ENCODE assay signal across 8 cellular contexts in the genomic region with DNA sequence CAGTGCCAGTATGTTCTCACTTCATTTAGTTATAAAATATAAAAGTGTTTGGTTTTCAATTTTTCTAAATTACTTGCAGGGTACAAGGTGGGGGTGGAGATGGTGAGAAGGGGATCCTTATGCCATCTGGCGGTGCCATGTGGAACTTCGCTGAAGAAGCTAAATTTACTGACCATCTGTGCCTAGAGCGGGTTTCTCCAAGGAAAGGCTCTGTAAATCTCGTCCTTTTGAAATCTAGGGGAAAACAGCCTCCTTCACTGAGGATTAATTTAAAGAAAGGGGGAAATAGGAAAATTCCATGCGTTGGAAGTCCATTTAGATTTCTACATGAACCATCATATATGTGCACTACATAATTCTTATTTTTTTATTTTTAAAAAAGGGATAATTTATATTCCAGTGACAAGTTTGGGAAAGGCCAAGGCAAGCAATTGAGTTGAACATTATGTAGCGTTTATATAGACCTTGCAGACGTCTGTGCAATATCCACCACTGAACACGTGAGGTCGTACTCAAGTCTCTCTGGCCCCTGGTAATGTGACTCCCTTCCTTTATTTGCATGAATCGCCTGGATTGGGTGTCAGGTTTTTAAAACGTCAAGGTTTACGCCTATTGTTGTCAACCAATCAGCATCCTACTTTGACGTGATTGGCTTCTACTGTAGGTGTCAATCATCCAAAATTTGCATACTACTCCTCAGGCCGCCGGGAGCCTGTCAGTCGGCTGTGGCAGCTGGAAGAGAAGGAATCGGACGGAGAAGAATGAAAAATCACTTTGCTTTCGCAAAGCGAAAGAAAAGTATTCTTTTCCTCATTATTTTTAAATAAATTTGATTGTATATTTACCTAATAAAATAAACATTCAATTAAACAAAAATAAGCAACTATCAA.
DNase-seq lines count a peak whose midpoint lies in the region; TF ChIP-seq lines count a peak whose summit lies in the region.

No MANE protein-coding gene starts in this region.

- peaks cover 8% of the 10 kb centered on the region for H3K27me3 Mint-ChIP-seq in Caco-2 (ENCODE audit: insufficient read depth, unreplicated experiment)
- H3K27me3 Mint-ChIP-seq in T-helper 2 cell treated with Interferon-gamma antibody and Interleukin-4, amounts not matched to agents 5 μg/mL and 100 μg/mL, for 36 hours (ENCODE audit: low read depth) = peaks cover 43% of the 10 kb centered on the region
- peaks cover 6% of the 10 kb centered on the region for H3K27me3 Mint-ChIP-seq in osteocyte (ENCODE audit: unreplicated experiment)

- H3K36me3 ChIP-seq in Caco-2 (ENCODE audit: control insufficient read depth, insufficient read depth, low read length) = no peaks in the 10 kb centered on the region

- intact Hi-C loops in Caco-2 (cut with micrococcal nuclease; ENCODE audit: unreplicated experiment) = loop anchor here (10.0 kb wide), 1 partner anchor 730 kb away; a partner anchor contains a TSS

- no peaks in the 10 kb centered on the region for H3K9me3 ChIP-seq in Caco-2

- no peak overlapping the region for H3K4me3 ChIP-seq in Caco-2 (ENCODE audit: low read depth, low read length)

- H3K4me1 Mint-ChIP-seq in Caco-2 (ENCODE audit: low read depth, unreplicated experiment) (peaks cover 14% of the 10 kb centered on the region), osteocyte (ENCODE audit: unreplicated experiment) (peaks cover 42% of the 10 kb centered on the region)
- peaks cover 36% of the 10 kb centered on the region for H3K4me1 Mint-ChIP-seq in T-helper 2 cell treated with Interferon-gamma antibody and Interleukin-4, amounts not matched to agents 5 μg/mL and 100 μg/mL, for 36 hours (ENCODE audit: low read depth)

- H3K36me3 Mint-ChIP-seq in Caco-2 (ENCODE audit: insufficient read depth, unreplicated experiment) (peaks cover 11% of the 10 kb centered on the region), osteocyte (ENCODE audit: unreplicated experiment) (peaks cover 4% of the 10 kb centered on the region)
- H3K36me3 Mint-ChIP-seq in T-helper 2 cell treated with Interferon-gamma antibody and Interleukin-4, amounts not matched to agents 5 μg/mL and 100 μg/mL, for 36 hours (ENCODE audit: low read depth) = peaks cover 9% of the 10 kb centered on the region

- DNase-seq in Caco-2 (peak; percentile 89 to 94), H4 (ENCODE audit: low spot score) (peak; percentile 100), NCI-H2029 (lab: John Stamatoyannopoulos, UW) (peak; percentile 92), fibroblast of gingiva (ENCODE audit: low read depth) (peak; percentile 98), osteocyte (ENCODE audit: extremely low spot score, unreplicated experiment) (no peak), T-helper 9 cell (no peak)
- DNase-seq in T-helper 2 cell treated with Interferon-gamma antibody and Interleukin-4, amounts not matched to agents 5 μg/mL and 100 μg/mL, for 36 hours (ENCODE audit: low spot score) = peak; percentile 74
- no peak for DNase-seq in central memory CD4-positive, alpha-beta T cell

- H3K4me3 Mint-ChIP-seq in Caco-2 (ENCODE audit: unreplicated experiment) = no peak overlapping the region
- H3K4me3 Mint-ChIP-seq in T-helper 2 cell treated with Interferon-gamma antibody and Interleukin-4, amounts not matched to agents 5 μg/mL and 100 μg/mL, for 36 hours = peak overlapping the region; percentile 75
- H3K4me3 Mint-ChIP-seq in osteocyte (ENCODE audit: unreplicated experiment) = no peak overlapping the region

- CTCF ChIA-PET in Caco-2 (lab: Charles Lee) = interaction anchor here (1.0 to 1.2 kb wide), 2 partner anchors 16 to 72 kb away, joined by 3 to 5 read pairs; no protein-coding TSS in a partner anchor

- peaks cover 19% of the 10 kb centered on the region; the same call in 1 of the 2 replicates for H3K4me1 ChIP-seq in Caco-2

- H3K9me3 Mint-ChIP-seq in Caco-2 (ENCODE audit: unreplicated experiment) (no peaks in the 10 kb centered on the region), osteocyte (ENCODE audit: unreplicated experiment) (peaks cover under 1% of the 10 kb centered on the region)
- H3K9me3 Mint-ChIP-seq in T-helper 2 cell treated with Interferon-gamma antibody and Interleukin-4, amounts not matched to agents 5 μg/mL and 100 μg/mL, for 36 hours = no peaks in the 10 kb centered on the region

- H3K27me3 ChIP-seq in Caco-2 (replicated peaks; ENCODE audit: control insufficient read depth, insufficient read depth, low read length) = no peaks in the 10 kb centered on the region

- POLR2A ChIA-PET in Caco-2 (lab: Charles Lee) = interaction anchor here (0.6 kb wide), 1 partner anchor 111 kb away, joined by 3 read pairs; no protein-coding TSS in a partner anchor

- no TSS peak for BruUV-seq in Caco-2 (replicated peaks; lab: Mats Ljungman, UMichigan)

- H3K27ac Mint-ChIP-seq in Caco-2 (ENCODE audit: unreplicated experiment) (no peak overlapping the region), osteocyte (ENCODE audit: unreplicated experiment) (peak overlapping the region; percentile 90)
- H3K27ac Mint-ChIP-seq in T-helper 2 cell treated with Interferon-gamma antibody and Interleukin-4, amounts not matched to agents 5 μg/mL and 100 μg/mL, for 36 hours = peak overlapping the region; percentile 71

- peak; percentile 63 to 67 for TF ChIP-seq CTCF in Caco-2 (IDR thresholded peaks at IDR 0.05; ENCODE audit: insufficient read depth in 1 of 2, low read depth in 1 of 2, low read length in 1 of 2, severe bottlenecking in 1 of 2, unreplicated experiment in 1 of 2)
- peak; percentile 79 for TF ChIP-seq CTCF in osteocyte (IDR thresholded peaks at IDR 0.05)

Comparison
In these comparisons a context has a peak if more than half of its experiments do, and no peak if none do; other contexts are left out.
1. DNase-seq: peak in Caco-2 (2 of 2), H4 (single experiment), NCI-H2029 (single experiment), T-helper 2 cell treated with Interferon-gamma antibody and Interleukin-4, amounts not matched to agents 5 μg/mL and 100 μg/mL, for 36 hours (single experiment) and fibroblast of gingiva (single experiment); none in osteocyte (single experiment), central memory CD4-positive, alpha-beta T cell (single experiment) and T-helper 9 cell (single experiment).